ENCODE assay signal across 1 cellular context in genomic region chr10:30602747-30603146, GRCh38.
TF ChIP-seq lines count a peak whose summit lies in the region.

No MANE protein-coding gene starts in this region.

TF ChIP-seq in HepG2, 621 proteins besides CTCF, POLR2A, EP300 and RAD21 (continued from another document):
- no peak for TF ChIP-seq ARID4A (CRISPR knock-in tag; IDR thresholded peaks at IDR 0.05; ENCODE audit: borderline replicate concordance)
- TF ChIP-seq NCOR1 (IDR thresholded peaks at IDR 0.05; ENCODE audit: borderline replicate concordance, low read length) = peak; percentile 79; the same call in 1 of the 2 replicates
- TF ChIP-seq NFIC (IDR thresholded peaks at IDR 0.05; ENCODE audit: low read length) = peak; percentile 91
- peak; percentile 94 for TF ChIP-seq RARA (CRISPR knock-in tag; IDR thresholded peaks at IDR 0.05)
- TF ChIP-seq RORA (CRISPR knock-in tag; IDR thresholded peaks at IDR 0.05) = no peak
- TF ChIP-seq, protein P1, sequence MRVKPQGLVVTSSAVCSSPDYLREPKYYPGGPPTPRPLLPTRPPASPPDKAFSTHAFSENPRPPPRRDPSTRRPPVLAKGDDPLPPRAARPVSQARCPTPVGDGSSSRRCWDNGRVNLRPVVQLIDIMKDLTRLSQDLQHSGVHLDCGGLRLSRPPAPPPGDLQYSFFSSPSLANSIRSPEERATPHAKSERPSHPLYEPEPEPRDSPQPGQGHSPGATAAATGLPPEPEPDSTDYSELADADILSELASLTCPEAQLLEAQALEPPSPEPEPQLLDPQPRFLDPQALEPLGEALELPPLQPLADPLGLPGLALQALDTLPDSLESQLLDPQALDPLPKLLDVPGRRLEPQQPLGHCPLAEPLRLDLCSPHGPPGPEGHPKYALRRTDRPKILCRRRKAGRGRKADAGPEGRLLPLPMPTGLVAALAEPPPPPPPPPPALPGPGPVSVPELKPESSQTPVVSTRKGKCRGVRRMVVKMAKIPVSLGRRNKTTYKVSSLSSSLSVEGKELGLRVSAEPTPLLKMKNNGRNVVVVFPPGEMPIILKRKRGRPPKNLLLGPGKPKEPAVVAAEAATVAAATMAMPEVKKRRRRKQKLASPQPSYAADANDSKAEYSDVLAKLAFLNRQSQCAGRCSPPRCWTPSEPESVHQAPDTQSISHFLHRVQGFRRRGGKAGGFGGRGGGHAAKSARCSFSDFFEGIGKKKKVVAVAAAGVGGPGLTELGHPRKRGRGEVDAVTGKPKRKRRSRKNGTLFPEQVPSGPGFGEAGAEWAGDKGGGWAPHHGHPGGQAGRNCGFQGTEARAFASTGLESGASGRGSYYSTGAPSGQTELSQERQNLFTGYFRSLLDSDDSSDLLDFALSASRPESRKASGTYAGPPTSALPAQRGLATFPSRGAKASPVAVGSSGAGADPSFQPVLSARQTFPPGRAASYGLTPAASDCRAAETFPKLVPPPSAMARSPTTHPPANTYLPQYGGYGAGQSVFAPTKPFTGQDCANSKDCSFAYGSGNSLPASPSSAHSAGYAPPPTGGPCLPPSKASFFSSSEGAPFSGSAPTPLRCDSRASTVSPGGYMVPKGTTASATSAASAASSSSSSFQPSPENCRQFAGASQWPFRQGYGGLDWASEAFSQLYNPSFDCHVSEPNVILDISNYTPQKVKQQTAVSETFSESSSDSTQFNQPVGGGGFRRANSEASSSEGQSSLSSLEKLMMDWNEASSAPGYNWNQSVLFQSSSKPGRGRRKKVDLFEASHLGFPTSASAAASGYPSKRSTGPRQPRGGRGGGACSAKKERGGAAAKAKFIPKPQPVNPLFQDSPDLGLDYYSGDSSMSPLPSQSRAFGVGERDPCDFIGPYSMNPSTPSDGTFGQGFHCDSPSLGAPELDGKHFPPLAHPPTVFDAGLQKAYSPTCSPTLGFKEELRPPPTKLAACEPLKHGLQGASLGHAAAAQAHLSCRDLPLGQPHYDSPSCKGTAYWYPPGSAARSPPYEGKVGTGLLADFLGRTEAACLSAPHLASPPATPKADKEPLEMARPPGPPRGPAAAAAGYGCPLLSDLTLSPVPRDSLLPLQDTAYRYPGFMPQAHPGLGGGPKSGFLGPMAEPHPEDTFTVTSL (CRISPR knock-in tag; IDR thresholded peaks at IDR 0.05; ENCODE audit: borderline replicate concordance) = peak; percentile 33; the same call in 1 of the 2 replicates
- TF ChIP-seq HNF1A (IDR thresholded peaks at IDR 0.05; ENCODE audit: low read depth) = peak; percentile 62; the same call in 1 of the 2 replicates
- no peak for TF ChIP-seq HNF1A (CRISPR knock-in tag; IDR thresholded peaks at IDR 0.05; ENCODE audit: borderline replicate concordance)
- TF ChIP-seq ZNF569 (CRISPR knock-in tag; IDR thresholded peaks at IDR 0.05; ENCODE audit: borderline replicate concordance) = no peak
- TF ChIP-seq MAX (IDR thresholded peaks at IDR 0.05) = peak; percentile 15; the same call in 1 of the 2 replicates
- TF ChIP-seq ELF3 (CRISPR knock-in tag; IDR thresholded peaks at IDR 0.05) = peak; percentile 71
- TF ChIP-seq FOXK2 (IDR thresholded peaks at IDR 0.05) = 0 out of 2 replicates have a peak, but pooled peaks have one; percentile 29
- TF ChIP-seq, protein P2, sequence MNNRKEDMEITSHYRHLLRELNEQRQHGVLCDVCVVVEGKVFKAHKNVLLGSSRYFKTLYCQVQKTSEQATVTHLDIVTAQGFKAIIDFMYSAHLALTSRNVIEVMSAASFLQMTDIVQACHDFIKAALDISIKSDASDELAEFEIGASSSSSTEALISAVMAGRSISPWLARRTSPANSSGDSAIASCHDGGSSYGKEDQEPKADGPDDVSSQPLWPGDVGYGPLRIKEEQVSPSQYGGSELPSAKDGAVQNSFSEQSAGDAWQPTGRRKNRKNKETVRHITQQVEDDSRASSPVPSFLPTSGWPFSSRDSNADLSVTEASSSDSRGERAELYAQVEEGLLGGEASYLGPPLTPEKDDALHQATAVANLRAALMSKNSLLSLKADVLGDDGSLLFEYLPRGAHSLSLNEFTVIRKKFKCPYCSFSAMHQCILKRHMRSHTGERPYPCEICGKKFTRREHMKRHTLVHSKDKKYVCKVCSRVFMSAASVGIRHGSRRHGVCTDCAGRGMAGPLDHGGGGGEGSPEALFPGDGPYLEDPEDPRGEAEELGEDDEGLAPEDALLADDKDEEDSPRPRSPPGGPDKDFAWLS (CRISPR knock-in tag; IDR thresholded peaks at IDR 0.05; ENCODE audit: borderline replicate concordance) = no peak
- TF ChIP-seq CREB1 (IDR thresholded peaks at IDR 0.05) = no peak
- TF ChIP-seq CREB1 (CRISPR knock-in tag; IDR thresholded peaks at IDR 0.05) = 0 out of 2 replicates have a peak, but pooled peaks have one; percentile 19
- no peak for TF ChIP-seq BRD4 (CRISPR knock-in tag; IDR thresholded peaks at IDR 0.05)
- TF ChIP-seq SKI (IDR thresholded peaks at IDR 0.05; ENCODE audit: partially characterized antibody) = peak; percentile 46
- TF ChIP-seq FOXP1 (IDR thresholded peaks at IDR 0.05) = peak; percentile 43; the same call in 1 of the 2 replicates
- peak; percentile 96 for TF ChIP-seq FOXP1 (CRISPR knock-in tag; IDR thresholded peaks at IDR 0.05)
- peak; percentile 85 for TF ChIP-seq TBX3 (IDR thresholded peaks at IDR 0.05; ENCODE audit: borderline replicate concordance)
- no peak for TF ChIP-seq ZNF639 (CRISPR knock-in tag; conservative IDR thresholded peaks at IDR 0.05)
- no peak for TF ChIP-seq SOX6 (IDR thresholded peaks at IDR 0.05)
- peak; percentile 13; the same call in 1 of the 2 replicates for TF ChIP-seq SOX6 (CRISPR knock-in tag; IDR thresholded peaks at IDR 0.05)
- peak; percentile 63 for TF ChIP-seq TCF7 (IDR thresholded peaks at IDR 0.05; ENCODE audit: low read depth)
- TF ChIP-seq TEAD2 (CRISPR knock-in tag; IDR thresholded peaks at IDR 0.05) = no peak
- TF ChIP-seq ZNF44 (CRISPR knock-in tag; IDR thresholded peaks at IDR 0.05) = no peak
- no peak for TF ChIP-seq ZNF850 (CRISPR knock-in tag; conservative IDR thresholded peaks at IDR 0.05)
- TF ChIP-seq POLR2AphosphoS2 (IDR thresholded peaks at IDR 0.05; ENCODE audit: low read depth, low read length) = no peak
- TF ChIP-seq AKAP8 (CRISPR knock-in tag; IDR thresholded peaks at IDR 0.05) = no peak
- peak; percentile 52; the same call in 1 of the 2 replicates for TF ChIP-seq FOXP4 (CRISPR knock-in tag; IDR thresholded peaks at IDR 0.05)
- TF ChIP-seq ZSCAN9 (CRISPR knock-in tag; IDR thresholded peaks at IDR 0.05; ENCODE audit: borderline replicate concordance) = 0 out of 2 replicates have a peak, but pooled peaks have one; percentile 52
- no peak for TF ChIP-seq GATA4 (IDR thresholded peaks at IDR 0.05; ENCODE audit: borderline replicate concordance, low read depth)
